ENCODE assay signal across 19 cellular contexts in the genomic region with DNA sequence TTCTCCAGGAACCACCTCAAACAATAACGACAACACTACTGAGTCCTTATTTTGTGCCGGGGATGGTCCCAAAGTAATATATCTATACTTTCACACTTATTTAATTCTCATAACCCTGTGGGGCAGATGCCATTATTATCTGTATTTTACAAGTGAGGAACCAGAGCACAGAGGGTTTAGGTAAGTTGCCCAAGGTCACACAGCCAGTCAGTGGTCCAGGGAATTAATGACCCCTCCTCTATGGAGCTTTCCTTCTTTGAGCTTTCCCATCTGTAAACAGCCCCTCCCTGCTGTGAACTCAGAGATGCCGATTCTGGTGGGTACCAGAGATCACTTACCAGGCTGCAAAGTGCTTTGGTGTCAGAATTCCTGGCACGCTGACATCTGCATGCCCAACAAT.
"Had no signal": no experiment of that assay in that cellular context is flagged by ENCODE, and none has a peak within 500 bp of the region (broad histone marks: within the 10 kb centered on the region; RNA-seq: fewer than 3 reads in every experiment).

No MANE protein-coding gene starts in this region.

- H3K4me3 ChIP-seq: lung had no signal

- H3K9me3 Mint-ChIP-seq: activated CD4-positive, alpha-beta T cell treated with anti-CD3 and anti-CD28 coated beads, Interleukin-2, amount 10 ng/mL, durations not matched to agents 24 days and 14 days; activated CD8-positive, alpha-beta T cell treated with anti-CD3 and anti-CD28 coated beads for 36 hours; activated naive CD4-positive, alpha-beta T cell treated with anti-CD3 and anti-CD28 coated beads, Interleukin-2, amount 10 ng/mL, durations not matched to agents 7 days and 5 days; natural killer cell; T-cell; T-helper 2 cell treated with Interferon-gamma antibody and Interleukin-4, amounts not matched to agents 5 μg/mL and 100 μg/mL, for 36 hours had no signal

- ATAC-seq: activated CD4-positive, CD25-positive, alpha-beta regulatory T cell treated with anti-CD3 and anti-CD28 coated beads, Interleukin-2, amount 50 U/mL, for 24 hours; activated CD8-positive, alpha-beta memory T cell treated with anti-CD3 and anti-CD28 coated beads, Interleukin-2, amount 10 ng/mL, durations not matched to agents 7 days and 5 days; activated CD8-positive, alpha-beta T cell treated with anti-CD3 and anti-CD28 coated beads for 36 hours; natural killer cell; stimulated activated naive CD8-positive, alpha-beta T cell treated with anti-CD3 and anti-CD28 coated beads, Interleukin-15, Interleukin-2, amounts not matched to agents 100 U/mL and 50 U/mL, for 24 hours; T-cell had no signal

- H3K4me3 Mint-ChIP-seq: activated CD4-positive, alpha-beta T cell treated with anti-CD3 and anti-CD28 coated beads, Interleukin-2, amount 10 ng/mL, durations not matched to agents 24 days and 14 days; activated CD8-positive, alpha-beta memory T cell treated with anti-CD3 and anti-CD28 coated beads, Interleukin-2, amount 10 ng/mL, durations not matched to agents 7 days and 5 days; activated CD8-positive, alpha-beta T cell treated with anti-CD3 and anti-CD28 coated beads for 36 hours; activated naive CD4-positive, alpha-beta T cell treated with anti-CD3 and anti-CD28 coated beads, Interleukin-2, amount 10 ng/mL, durations not matched to agents 7 days and 5 days; natural killer cell; T-cell; T-helper 2 cell treated with Interferon-gamma antibody and Interleukin-4, amounts not matched to agents 5 μg/mL and 100 μg/mL, for 36 hours had no signal

- DNase-seq: activated CD4-positive, alpha-beta T cell treated with anti-CD3 and anti-CD28 coated beads, Interleukin-2, amount 10 ng/mL, durations not matched to agents 24 days and 14 days; activated CD8-positive, alpha-beta memory T cell treated with anti-CD3 and anti-CD28 coated beads, Interleukin-2, amount 10 ng/mL, durations not matched to agents 7 days and 5 days; activated CD8-positive, alpha-beta T cell treated with anti-CD3 and anti-CD28 coated beads for 36 hours; activated effector memory CD4-positive, alpha-beta T cell treated with anti-CD3 and anti-CD28 coated beads, Interleukin-2, amount 50 U/mL, for 16 hours; activated naive CD4-positive, alpha-beta T cell treated with anti-CD3 and anti-CD28 coated beads, Interleukin-2, amount 10 ng/mL, durations not matched to agents 7 days and 5 days; activated T-cell treated with anti-CD3 and anti-CD28 coated beads for 4 hours; cerebellar nuclear complex; cortex of kidney; islet precursor cell; natural killer cell; stimulated activated CD4-positive, alpha-beta T cell treated with anti-CD3 and anti-CD28 coated beads, Interleukin-4, amount 100 ng/mL, for 24 hours; stimulated activated naive CD8-positive, alpha-beta T cell treated with anti-CD3 and anti-CD28 coated beads, Interleukin-15, Interleukin-2, amounts not matched to agents 100 U/mL and 50 U/mL, for 24 hours; T-cell had no signal

- H3K27ac ChIP-seq: epithelial cell of prostate, VCaP had no signal

- H3K4me1 Mint-ChIP-seq: activated CD8-positive, alpha-beta memory T cell treated with anti-CD3 and anti-CD28 coated beads, Interleukin-2, amount 10 ng/mL, durations not matched to agents 7 days and 5 days; activated naive CD4-positive, alpha-beta T cell treated with anti-CD3 and anti-CD28 coated beads, Interleukin-2, amount 10 ng/mL, durations not matched to agents 7 days and 5 days; natural killer cell; T-cell had no signal

- H3K27ac Mint-ChIP-seq: activated CD8-positive, alpha-beta memory T cell treated with anti-CD3 and anti-CD28 coated beads, Interleukin-2, amount 10 ng/mL, durations not matched to agents 7 days and 5 days; activated CD8-positive, alpha-beta T cell treated with anti-CD3 and anti-CD28 coated beads for 36 hours; activated naive CD4-positive, alpha-beta T cell treated with anti-CD3 and anti-CD28 coated beads, Interleukin-2, amount 10 ng/mL, durations not matched to agents 7 days and 5 days; natural killer cell; progenitor cell of endocrine pancreas; T-cell; T-helper 2 cell treated with Interferon-gamma antibody and Interleukin-4, amounts not matched to agents 5 μg/mL and 100 μg/mL, for 36 hours had no signal
